Comparison of ENCODE assay signal across 35 cellular contexts in the genomic region with DNA sequence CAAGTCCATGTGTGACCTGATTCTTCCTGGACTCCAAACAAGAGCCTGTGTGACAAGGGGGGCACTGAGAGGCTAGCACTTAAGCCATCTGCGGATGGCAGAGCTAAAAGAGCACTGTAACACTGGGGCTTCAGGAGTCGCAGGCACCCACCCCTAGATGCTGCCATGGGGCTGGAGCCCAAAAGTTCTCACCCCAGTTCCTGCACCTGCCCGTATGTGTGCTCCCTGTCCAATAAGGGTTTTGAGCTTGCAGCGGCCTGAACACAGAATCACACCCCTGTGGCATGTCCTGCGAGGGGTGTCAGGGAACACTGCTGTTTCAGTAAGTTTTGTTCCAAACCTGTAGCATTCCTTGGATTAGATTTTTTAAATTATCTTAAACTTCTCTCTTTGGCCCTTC. TPM values are rescaled to one million over a fixed set of nuclear protein-coding genes. Genes with fewer than 3 reads are reported as not detected.
"Had no signal": no experiment of that assay in that cellular context is flagged by ENCODE, and none has a peak within 500 bp of the region (broad histone marks: within the 10 kb centered on the region; RNA-seq: fewer than 3 reads in every experiment).

No MANE protein-coding gene starts in this region.

- H3K9me3 ChIP-seq: MG63 had no signal

- H3K27me3 ChIP-seq: MG63 had no signal

- H3K9ac ChIP-seq: KMS-11 had no signal

- H3K4me3 ChIP-seq: MG63 had no signal

- H3K4me2 ChIP-seq: KMS-11 had no signal

- DNase-seq: Karpas-422, Kasumi-1, MG63, MM.1S, MV-4-11, NCI-H1048, NCI-H1092, NCI-H1092 treated with DMSO at 0.1 percent for 48 hours, NCI-H1105, NCI-H1105 treated with DMSO at 0.1 percent for 48 hours, NCI-H1417, NCI-H1417 treated with DMSO at 0.1 percent for 48 hours, NCI-H1436, NCI-H1436 treated with DMSO at 0.1 percent for 48 hours, NCI-H146, NCI-H1694, NCI-H1694 treated with DMSO at 0.1 percent for 48 hours, NCI-H187, NCI-H187 treated with DMSO at 0.1 percent for 48 hours, NCI-H1930, NCI-H2029, NCI-H2029 treated with DMSO at 0.1 percent for 48 hours, NCI-H2081, NCI-H2081 treated with DMSO at 0.1 percent for 48 hours, NCI-H2107, NCI-H2171, NCI-H2171 treated with DMSO at 0.1 percent for 48 hours, NCI-H2227 treated with DMSO at 0.1 percent for 48 hours, NCI-H226, NCI-H345, NCI-H446, NCI-H446 treated with DMSO at 0.1 percent for 48 hours, NCI-H510A had no signal

- H3K27ac ChIP-seq: KMS-11 had no signal

- H3K36me3 ChIP-seq: MG63 had no signal

RNA-seq across cellular contexts. Expression of gene GPR37, which starts 53.2 kb away (rescaled TPM):
- total RNA-seq: LHCN-M2 had no signal
